Comparison of ENCODE assay signal across 8 cellular contexts in genomic region chr3:12663936-12664908, GRCh38. TPM values are rescaled to one million over a fixed set of nuclear protein-coding genes. Genes with fewer than 3 reads are reported as not detected.
DNase-seq lines count a peak whose midpoint lies in the region; ATAC-seq and TF ChIP-seq lines count a peak whose summit lies in the region.

RAF1 (minus strand) TSS chr3:12664117; CDS start chr3:12618721, 45,396 bp downstream.

- peak; percentile 89 for ATAC-seq in GM23338
- peak; percentile 98 for ATAC-seq in naive thymus-derived CD4-positive, alpha-beta T cell
- ATAC-seq in stimulated activated naive B cell treated with anti-CD40 and anti-IgM and Interleukin-4, amounts not matched to agents 10 μg/mL and 1 μg/mL and 100 μg/mL, for 72 hours (replicated peaks): peak; percentile 89 to 93

- POLR2A ChIA-PET in naive thymus-derived CD4-positive, alpha-beta T cell (lab: Charles Lee): interaction anchor here (0.6 to 3.4 kb wide), 16 partner anchors 16 to 1987 kb away, joined by 3 to 17 read pairs (median 4); partner anchors contain the start of genes ATG7, CCDC174, MKRN2 and TSEN2

- peak within 1 kb of the TSS; percentile 85 for H3K4me3 Mint-ChIP-seq in GM23338
- peak within 1 kb of the TSS; percentile 88 to 100 (median 98) for H3K4me3 Mint-ChIP-seq in naive thymus-derived CD4-positive, alpha-beta T cell
- H3K4me3 Mint-ChIP-seq in stimulated activated naive B cell treated with anti-CD40 and anti-IgM and Interleukin-4, amounts not matched to agents 10 μg/mL and 1 μg/mL and 100 μg/mL, for 72 hours: peak within 1 kb of the TSS; percentile 85 to 88

- H3K27me3 Mint-ChIP-seq in GM23338 (ENCODE audit: insufficient read depth, low read depth, poor library complexity): peaks cover 7% of the 10 kb centered on the region
- no peaks in the 10 kb centered on the region for H3K27me3 Mint-ChIP-seq in naive thymus-derived CD4-positive, alpha-beta T cell
- no peaks in the 10 kb centered on the region for H3K27me3 Mint-ChIP-seq in stimulated activated naive B cell treated with anti-CD40 and anti-IgM and Interleukin-4, amounts not matched to agents 10 μg/mL and 1 μg/mL and 100 μg/mL, for 72 hours

- H2AFZ ChIP-seq in GM23338: peak within 1 kb of the TSS; percentile 75; the same call in 1 of the 2 replicates

- no peaks in the 10 kb centered on the region for H3K9me2 ChIP-seq in DOHH2 (replicated peaks; ENCODE audit: control insufficient read depth, low read length)
- no peaks in the 10 kb centered on the region; the same call in 1 of the 2 replicates for H3K9me2 ChIP-seq in GM23338 (ENCODE audit: insufficient read depth)

- H3K27ac ChIP-seq in DOHH2 (ENCODE audit: low read depth, low read length) (peak within 1 kb of the TSS; percentile 74), GM23338 (ENCODE audit: low read depth) (peak within 1 kb of the TSS; percentile 99)
- H3K27ac ChIP-seq in naive thymus-derived CD4-positive, alpha-beta T cell (ENCODE audit: low read depth, low read length): peak within 1 kb of the TSS; percentile 95

- intact Hi-C loops in naive thymus-derived CD4-positive, alpha-beta T cell (cut with micrococcal nuclease): loop anchor here (1.0 to 10.0 kb wide), 21 partner anchors 37 to 1991 kb away; partner anchors contain the start of genes LSM3 (in 2 of the 2), MKRN2 (in 2 of the 2), RPL32 (in 2 of the 2) and TAMM41 (in 2 of the 2)

- no peak for TF ChIP-seq CTCF in DOHH2 (IDR thresholded peaks at IDR 0.05; ENCODE audit: low read depth, low read length, poor library complexity, severe bottlenecking)
- TF ChIP-seq CTCF in GM23338 (conservative IDR thresholded peaks at IDR 0.05; ENCODE audit: low read depth in 2 of 2): no peak

- H3F3A ChIP-seq in DOHH2 (ENCODE audit: control insufficient read depth, insufficient read depth) (0 out of 2 replicates have a peak, but pooled peaks cover 4% of the 10 kb centered on the region), GM23338 (replicated peaks; ENCODE audit: low read depth) (peaks cover 10% of the 10 kb centered on the region; the same call in 1 of the 2 replicates)

- H3K4me2 ChIP-seq in DOHH2 (ENCODE audit: low read length) (peak within 1 kb of the TSS; percentile 91), GM23338 (peak within 1 kb of the TSS; percentile 92)

- peak within 1 kb of the TSS; percentile 98 for H3K27ac Mint-ChIP-seq in GM23338
- peak within 1 kb of the TSS; percentile 98 to 100 (median 99) for H3K27ac Mint-ChIP-seq in naive thymus-derived CD4-positive, alpha-beta T cell
- peak within 1 kb of the TSS; percentile 100 for H3K27ac Mint-ChIP-seq in stimulated activated naive B cell treated with anti-CD40 and anti-IgM and Interleukin-4, amounts not matched to agents 10 μg/mL and 1 μg/mL and 100 μg/mL, for 72 hours

- H3K27me3 ChIP-seq in DOHH2 (ENCODE audit: control insufficient read depth, low read length) (no peaks in the 10 kb centered on the region), GM23338 (ENCODE audit: insufficient read depth) (no peaks in the 10 kb centered on the region)
- no peaks in the 10 kb centered on the region for H3K27me3 ChIP-seq in naive thymus-derived CD4-positive, alpha-beta T cell (ENCODE audit: control insufficient read depth in 2 of 2, insufficient read depth in 2 of 2, low read length in 2 of 2)

- peaks cover 52% of the 10 kb centered on the region for H3K79me2 ChIP-seq in DOHH2 (ENCODE audit: control insufficient read depth, low read length)
- H3K79me2 ChIP-seq in GM23338 (replicated peaks; ENCODE audit: insufficient read depth): peaks cover 46% of the 10 kb centered on the region

- no peaks in the 10 kb centered on the region for H3K9me3 Mint-ChIP-seq in GM23338
- H3K9me3 Mint-ChIP-seq in naive thymus-derived CD4-positive, alpha-beta T cell: peaks cover 0 to 3% (median 0%) of the 10 kb centered on the region in 11 donors
- peaks cover 0 to 1% of the 10 kb centered on the region in 2 donors for H3K9me3 Mint-ChIP-seq in stimulated activated naive B cell treated with anti-CD40 and anti-IgM and Interleukin-4, amounts not matched to agents 10 μg/mL and 1 μg/mL and 100 μg/mL, for 72 hours

- H3K9me3 ChIP-seq in DOHH2 (ENCODE audit: control insufficient read depth, insufficient read depth, low read length): no peaks in the 10 kb centered on the region
- no peaks in the 10 kb centered on the region for H3K9me3 ChIP-seq in naive thymus-derived CD4-positive, alpha-beta T cell (ENCODE audit: control insufficient read depth in 2 of 3, low read length in 3 of 3)

- H3K4me1 ChIP-seq in DOHH2 (ENCODE audit: control insufficient read depth, low read length) (peaks cover 25% of the 10 kb centered on the region), GM23338 (ENCODE audit: insufficient read depth) (peaks cover 19% of the 10 kb centered on the region)
- peaks cover 12 to 20% of the 10 kb centered on the region in 2 donors for H3K4me1 ChIP-seq in naive thymus-derived CD4-positive, alpha-beta T cell (ENCODE audit: control insufficient read depth in 2 of 2, insufficient read depth in 2 of 2, low read length in 2 of 2)

- CTCF ChIA-PET in naive thymus-derived CD4-positive, alpha-beta T cell (lab: Charles Lee): no interaction called here

- peaks cover 11% of the 10 kb centered on the region for H3K36me3 ChIP-seq in DOHH2 (ENCODE audit: control insufficient read depth, low read length)
- H3K36me3 ChIP-seq in GM23338 (ENCODE audit: insufficient read depth): no peaks in the 10 kb centered on the region
- H3K36me3 ChIP-seq in naive thymus-derived CD4-positive, alpha-beta T cell (ENCODE audit: control insufficient read depth in 2 of 3, insufficient read depth in 3 of 3, low read length in 3 of 3): peaks cover 0 to 9% (median 0%) of the 10 kb centered on the region in 3 experiments

- peaks cover 22% of the 10 kb centered on the region for H3K4me1 Mint-ChIP-seq in GM23338
- H3K4me1 Mint-ChIP-seq in naive thymus-derived CD4-positive, alpha-beta T cell: peaks cover 19 to 44% (median 33%) of the 10 kb centered on the region in 7 donors
- H3K4me1 Mint-ChIP-seq in stimulated activated naive B cell treated with anti-CD40 and anti-IgM and Interleukin-4, amounts not matched to agents 10 μg/mL and 1 μg/mL and 100 μg/mL, for 72 hours: peaks cover 17 to 31% of the 10 kb centered on the region in 2 donors

- peak; percentile 99 for DNase-seq in GM23338 (ENCODE audit: low spot score)
- DNase-seq in LHCN-M2 (ENCODE audit: low read depth): peak; percentile 97
- peak; percentile 98 for DNase-seq in RPMI8226
- peak; percentile 93 to 97 for DNase-seq in activated T-helper 1 cell treated with anti-CD3 and anti-CD28 coated beads, Interleukin-2, amount 50 U/mL, for 16 hours (ENCODE audit: low read depth in 1 of 2, low spot score in 1 of 2)
- DNase-seq in fibroblast of gingiva (ENCODE audit: low read depth): peak; percentile 99
- peak; percentile 96 to 98 (median 98) for DNase-seq in naive thymus-derived CD4-positive, alpha-beta T cell
- peak; percentile 96 for DNase-seq in stimulated activated naive B cell treated with anti-CD40 and anti-IgM and Interleukin-4, amounts not matched to agents 10 μg/mL and 1 μg/mL and 100 μg/mL, for 72 hours

- no peaks in the 10 kb centered on the region for H3K36me3 Mint-ChIP-seq in GM23338 (ENCODE audit: low read depth)
- peaks cover 4 to 9% (median 7%) of the 10 kb centered on the region in 5 donors for H3K36me3 Mint-ChIP-seq in naive thymus-derived CD4-positive, alpha-beta T cell
- H3K36me3 Mint-ChIP-seq in stimulated activated naive B cell treated with anti-CD40 and anti-IgM and Interleukin-4, amounts not matched to agents 10 μg/mL and 1 μg/mL and 100 μg/mL, for 72 hours: peaks cover 4 to 8% of the 10 kb centered on the region in 2 donors

- H4K20me1 ChIP-seq in DOHH2 (ENCODE audit: control insufficient read depth, insufficient read depth, low read depth, low read length) (peaks cover 13% of the 10 kb centered on the region), GM23338 (replicated peaks; ENCODE audit: insufficient read depth) (peaks cover 13% of the 10 kb centered on the region)

- H3K4me3 ChIP-seq in DOHH2 (ENCODE audit: low read length) (peak within 1 kb of the TSS; percentile 99), GM23338 (peak within 1 kb of the TSS; percentile 98)
- peak within 1 kb of the TSS; percentile 78 for H3K4me3 ChIP-seq in naive thymus-derived CD4-positive, alpha-beta T cell (ENCODE audit: low read length)

RNA-seq across cellular contexts. Expression of gene RAF1, which starts in this region (rescaled TPM):
- total RNA-seq in GM23338 (2014; rRNA removed; shearing (Covaris generic)): 123 and 135 TPM in 2 replicates
- polyA plus RNA-seq in GM23338 (2016; fragmentation: Nextera tagmentation; extraction: Ambion mirVana): 35.6 and 39.5 TPM in 2 replicates
- 115 and 120 TPM in 2 replicates for total RNA-seq in LHCN-M2 (2014; rRNA removed)
- polyA plus RNA-seq in LHCN-M2 (2012): 66.9 TPM
- 100 to 1,000 TPM in 4 of 5 experiments, 10 to 100 TPM in 1; 93.4 to 129 (median 125) TPM for total RNA-seq in naive thymus-derived CD4-positive, alpha-beta T cell
- 10 to 100 TPM; 50.2 to 87.8 TPM for polyA plus RNA-seq in naive thymus-derived CD4-positive, alpha-beta T cell

Comparison
In these comparisons a context has a peak if more than half of its experiments do, and no peak if none do; other contexts are left out.
1. Peak in every context shown above with its lines: DNase-seq, ATAC-seq, H3K4me3 ChIP-seq and H3K27ac ChIP-seq.